Comparison of ENCODE assay signal across 6 cellular contexts in genomic region chr15:54850101-54850500, GRCh38.
"Had no signal": no experiment of that assay in that cellular context is flagged by ENCODE, and none has a peak within 500 bp of the region (broad histone marks: within the 10 kb centered on the region; RNA-seq: fewer than 3 reads in every experiment).

No MANE protein-coding gene starts in this region.

- ATAC-seq: HepG2, K562 had no signal

- H3K4me3 ChIP-seq: K562 had no signal

- H3K27ac ChIP-seq: HL-60 had no signal

- DNase-seq: IMR-90, KBM-7, KG1 had no signal
